Comparison of ENCODE assay signal across 6 cellular contexts in genomic region chr4:37204740-37205139, GRCh38. TPM values are rescaled to one million over a fixed set of nuclear protein-coding genes. Genes with fewer than 3 reads are reported as not detected.
"Had no signal": no experiment of that assay in that cellular context is flagged by ENCODE, and none has a peak within 500 bp of the region (broad histone marks: within the 10 kb centered on the region; RNA-seq: fewer than 3 reads in every experiment).

No MANE protein-coding gene starts in this region.

RNA-seq across cellular contexts. Expression of gene NWD2, which starts 39.8 kb away (rescaled TPM):
- total RNA-seq: GM23248, H1, H4, H9, HFFc6 had no signal
- polyA plus RNA-seq: GM23248, GM23338 had no signal
